ENCODE assay signal across 11 cellular contexts in genomic region chr12:57736743-57737466, GRCh38. TPM values are rescaled to one million over a fixed set of nuclear protein-coding genes. Genes with fewer than 3 reads are reported as not detected.
DNase-seq lines count a peak whose midpoint lies in the region; ATAC-seq and TF ChIP-seq lines count a peak whose summit lies in the region.
"Had no signal": no experiment of that assay in that cellular context is flagged by ENCODE, and none has a peak within 500 bp of the region (broad histone marks: within the 10 kb centered on the region; RNA-seq: fewer than 3 reads in every experiment).

No MANE protein-coding gene starts in this region.

- H3K27me3 ChIP-seq in testis, result no peaks in the 10 kb centered on the region

- peaks cover 3% of the 10 kb centered on the region for H3K36me3 Mint-ChIP-seq in activated naive CD4-positive, alpha-beta T cell treated with anti-CD3 and anti-CD28 coated beads, Interleukin-2, amount 50 U/mL, for 24 hours
- H3K36me3 Mint-ChIP-seq in activated naive CD8-positive, alpha-beta T cell treated with anti-CD3 and anti-CD28 coated beads, Interleukin-2, amount 10 ng/mL, durations not matched to agents 7 days and 5 days, result peaks cover 32% of the 10 kb centered on the region
- peaks cover 21% of the 10 kb centered on the region for H3K36me3 Mint-ChIP-seq in memory B cell

- H3K4me3 Mint-ChIP-seq in activated naive CD4-positive, alpha-beta T cell treated with anti-CD3 and anti-CD28 coated beads, Interleukin-2, amount 50 U/mL, for 24 hours, result no peak overlapping the region
- no peak overlapping the region for H3K4me3 Mint-ChIP-seq in activated naive CD8-positive, alpha-beta T cell treated with anti-CD3 and anti-CD28 coated beads, Interleukin-2, amount 10 ng/mL, durations not matched to agents 7 days and 5 days
- H3K4me3 Mint-ChIP-seq in memory B cell, result no peak overlapping the region

- DNase-seq in activated naive CD4-positive, alpha-beta T cell treated with anti-CD3 and anti-CD28 coated beads, Interleukin-2, amount 50 U/mL, for 16 hours, result no peak
- DNase-seq in activated naive CD8-positive, alpha-beta T cell treated with anti-CD3 and anti-CD28 coated beads, Interleukin-2, amount 10 ng/mL, durations not matched to agents 7 days and 5 days, result no peak
- DNase-seq in memory B cell (ENCODE audit: low spot score in 2 of 2) (no peak), testis (no peak)
- DNase-seq in stimulated activated CD4-positive, alpha-beta T cell treated with anti-CD3 and anti-CD28 coated beads, Interleukin-15, amount 100 ng/mL, for 24 hours, result no peak
- DNase-seq: activated CD4-positive, CD25-positive, alpha-beta regulatory T cell; activated gamma-delta T cell treated with Interleukin-2 at 50 U/mL for 16 hours had no signal

- H3K4me1 ChIP-seq in testis, result peaks cover 15% of the 10 kb centered on the region

- H3K4me1 Mint-ChIP-seq in activated naive CD4-positive, alpha-beta T cell treated with anti-CD3 and anti-CD28 coated beads, Interleukin-2, amount 50 U/mL, for 24 hours, result peaks cover 41% of the 10 kb centered on the region
- H3K4me1 Mint-ChIP-seq in activated naive CD8-positive, alpha-beta T cell treated with anti-CD3 and anti-CD28 coated beads, Interleukin-2, amount 10 ng/mL, durations not matched to agents 7 days and 5 days, result peaks cover 33% of the 10 kb centered on the region
- peaks cover 24% of the 10 kb centered on the region for H3K4me1 Mint-ChIP-seq in memory B cell

- WGBS in testis, 2 donors, result 0 to 20% methylated on average over 3 to 31 of the region's 31 CpGs

- intact Hi-C loops in testis (cut with DNase I; ENCODE audit: low total_unique reads), result no loop called here

- H3K27ac ChIP-seq in testis, result no peak overlapping the region
- H3K27ac ChIP-seq: prostate gland had no signal

- no peak for TF ChIP-seq POLR2A in testis (IDR thresholded peaks at IDR 0.05)

- no peak for ATAC-seq in activated naive CD8-positive, alpha-beta T cell treated with anti-CD3 and anti-CD28 coated beads, Interleukin-2, amount 10 ng/mL, durations not matched to agents 7 days and 5 days (ENCODE audit: low read depth)
- ATAC-seq in memory B cell (ENCODE audit: low read depth) (no peak), GM18861 (IDR thresholded peaks at IDR 0.05; ENCODE audit: unreplicated experiment) (no peak), HG02571 (IDR thresholded peaks at IDR 0.05; ENCODE audit: unreplicated experiment) (no peak)

- no peaks in the 10 kb centered on the region for H3K27me3 Mint-ChIP-seq in activated naive CD4-positive, alpha-beta T cell treated with anti-CD3 and anti-CD28 coated beads, Interleukin-2, amount 50 U/mL, for 24 hours
- no peaks in the 10 kb centered on the region for H3K27me3 Mint-ChIP-seq in activated naive CD8-positive, alpha-beta T cell treated with anti-CD3 and anti-CD28 coated beads, Interleukin-2, amount 10 ng/mL, durations not matched to agents 7 days and 5 days
- no peaks in the 10 kb centered on the region for H3K27me3 Mint-ChIP-seq in memory B cell

- no peak for TF ChIP-seq CTCF in testis (IDR thresholded peaks at IDR 0.05)

- no peaks in the 10 kb centered on the region for H3K9me3 ChIP-seq in testis
- H3K9me3 ChIP-seq: prostate gland had no signal

- H3K4me3 ChIP-seq in testis, result peak overlapping the region; percentile 15 to 47

- POLR2A ChIA-PET in activated naive CD8-positive, alpha-beta T cell treated with anti-CD3 and anti-CD28 coated beads, Interleukin-2, amount 10 ng/mL, durations not matched to agents 7 days and 5 days (lab: Charles Lee), result interaction anchor here (0.6 to 1.0 kb wide), 2 partner anchors 10 to 29 kb away, joined by 3 read pairs; no protein-coding TSS in a partner anchor

- H3K36me3 ChIP-seq in testis (ENCODE audit: low read depth, missing control alignments), result no peaks in the 10 kb centered on the region
- H3K36me3 ChIP-seq: prostate gland had no signal

- H3K9me3 Mint-ChIP-seq in activated naive CD4-positive, alpha-beta T cell treated with anti-CD3 and anti-CD28 coated beads, Interleukin-2, amount 50 U/mL, for 24 hours, result no peaks in the 10 kb centered on the region
- H3K9me3 Mint-ChIP-seq in activated naive CD8-positive, alpha-beta T cell treated with anti-CD3 and anti-CD28 coated beads, Interleukin-2, amount 10 ng/mL, durations not matched to agents 7 days and 5 days, result no peaks in the 10 kb centered on the region
- no peaks in the 10 kb centered on the region for H3K9me3 Mint-ChIP-seq in memory B cell

- peak overlapping the region; percentile 65 for H3K27ac Mint-ChIP-seq in activated naive CD4-positive, alpha-beta T cell treated with anti-CD3 and anti-CD28 coated beads, Interleukin-2, amount 50 U/mL, for 24 hours
- H3K27ac Mint-ChIP-seq in activated naive CD8-positive, alpha-beta T cell treated with anti-CD3 and anti-CD28 coated beads, Interleukin-2, amount 10 ng/mL, durations not matched to agents 7 days and 5 days, result peak overlapping the region; percentile 54
- H3K27ac Mint-ChIP-seq in memory B cell, result peak overlapping the region; percentile 57

RNA-seq across cellular contexts. Expression of gene AGAP2, which starts 1.6 kb away (rescaled TPM):
- 10 to 100 TPM; 68.3 to 71.6 TPM for total RNA-seq in activated naive CD8-positive, alpha-beta T cell treated with anti-CD3 and anti-CD28 coated beads, Interleukin-2, amount 10 ng/mL, durations not matched to agents 7 days and 5 days
- total RNA-seq in testis, result 1 to 10 TPM; 2.7 to 3.2 TPM
- 1.9 TPM for polyA plus RNA-seq in testis (ENCODE audit: insufficient read depth, low read depth, low replicate concordance)

RNA-seq across cellular contexts. Expression of gene TSPAN31, which starts 7.9 kb away (rescaled TPM):
- total RNA-seq in activated naive CD8-positive, alpha-beta T cell treated with anti-CD3 and anti-CD28 coated beads, Interleukin-2, amount 10 ng/mL, durations not matched to agents 7 days and 5 days, result 10 to 100 TPM; 19.6 to 23.2 TPM
- 10 to 100 TPM; 25.4 to 33.0 TPM for total RNA-seq in testis
- 30.8 TPM for polyA plus RNA-seq in testis (ENCODE audit: insufficient read depth, low read depth, low replicate concordance)

RNA-seq across cellular contexts. Expression of gene CDK4, which starts 15.2 kb away (rescaled TPM):
- total RNA-seq in activated naive CD8-positive, alpha-beta T cell treated with anti-CD3 and anti-CD28 coated beads, Interleukin-2, amount 10 ng/mL, durations not matched to agents 7 days and 5 days, result 100 to 1,000 TPM in 1 of 2 experiments, 10 to 100 TPM in 1; 98.4 to 100 TPM
- total RNA-seq in testis, result 10 to 100 TPM; 47.0 to 73.5 TPM
- 64.4 TPM for polyA plus RNA-seq in testis (ENCODE audit: insufficient read depth, low read depth, low replicate concordance)

RNA-seq across cellular contexts. Expression of gene MARCHF9, which starts 18.0 kb away (rescaled TPM):
- total RNA-seq in activated naive CD8-positive, alpha-beta T cell treated with anti-CD3 and anti-CD28 coated beads, Interleukin-2, amount 10 ng/mL, durations not matched to agents 7 days and 5 days, result 10 to 100 TPM; 37.1 to 38.3 TPM
- total RNA-seq in testis, result 10 to 100 TPM in 1 of 2 donors, 1 to 10 TPM in 1; 9.2 to 15.1 TPM
- polyA plus RNA-seq in testis (ENCODE audit: insufficient read depth, low read depth, low replicate concordance), result 8.4 TPM

RNA-seq across cellular contexts. Expression of gene CYP27B1, which starts 30.0 kb away (rescaled TPM):
- 1 to 10 TPM; 2.4 to 2.6 TPM for total RNA-seq in activated naive CD8-positive, alpha-beta T cell treated with anti-CD3 and anti-CD28 coated beads, Interleukin-2, amount 10 ng/mL, durations not matched to agents 7 days and 5 days
- total RNA-seq in testis, result 10 to 100 TPM in 1 of 2 donors, 1 to 10 TPM in 1; 3.9 to 30.2 TPM
- 2.2 TPM for polyA plus RNA-seq in testis (ENCODE audit: insufficient read depth, low read depth, low replicate concordance)

Comparison
In these comparisons a context has a peak if more than half of its experiments do, and no peak if none do; other contexts are left out.
1. RNA of gene AGAP2, which starts 1.6 kb away (total RNA-seq): 68.3 to 71.6 TPM in activated naive CD8-positive, alpha-beta T cell treated with anti-CD3 and anti-CD28 coated beads, Interleukin-2, amount 10 ng/mL, durations not matched to agents 7 days and 5 days; 2.7 to 3.2 TPM in testis; every median in the first group is over 10 times any median in the second.
2. Peak in every context shown above with its lines, with median percentiles within 50 percentile points of each other: H3K27ac Mint-ChIP-seq.